In the genomic region with DNA sequence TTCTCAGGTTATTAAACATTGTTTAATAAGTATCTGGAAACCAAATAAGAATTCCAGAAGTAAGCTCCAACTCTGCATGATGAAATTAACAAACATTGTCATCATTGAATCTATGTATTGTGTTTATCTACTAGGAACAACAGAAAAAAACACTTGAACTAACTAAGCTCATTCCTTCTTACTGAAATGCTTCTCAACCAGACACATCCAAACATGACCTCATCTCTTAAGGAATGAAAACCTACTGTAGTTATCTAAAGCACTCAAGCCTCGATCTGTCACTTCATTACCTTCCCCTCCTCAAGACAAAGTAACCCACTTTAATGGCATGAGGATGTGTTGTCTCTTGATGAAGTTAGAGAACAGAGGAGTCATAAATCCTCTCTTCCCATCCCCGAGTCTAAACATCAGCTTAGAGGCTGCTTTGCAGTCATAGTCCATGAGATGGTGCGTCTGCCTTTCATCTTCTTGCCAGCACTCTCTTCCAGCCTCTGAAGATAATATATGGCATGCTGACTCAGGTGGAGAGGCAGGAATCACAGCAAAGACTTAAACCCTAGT, we compare ENCODE assay signal across 11 cellular contexts.
DNase-seq lines count a peak whose midpoint lies in the region; ATAC-seq and TF ChIP-seq lines count a peak whose summit lies in the region.
"Had no signal": no experiment of that assay in that cellular context is flagged by ENCODE, and none has a peak within 500 bp of the region (broad histone marks: within the 10 kb centered on the region; RNA-seq: fewer than 3 reads in every experiment).

No MANE protein-coding gene starts in this region.

- H3K4me3 Mint-ChIP-seq in natural killer cell (no peak overlapping the region), brain (no peak overlapping the region)
- H3K4me3 Mint-ChIP-seq in natural killer cell treated with Interleukin-12 subunit alpha and Interleukin-12 subunit beta and Interleukin-15 and Interleukin-18, amount 100 ng/mL, for 72 hours: no peak overlapping the region

- no peaks in the 10 kb centered on the region for H3K36me3 ChIP-seq in right lobe of liver
- H3K36me3 ChIP-seq: uterus had no signal

- H3K27me3 Mint-ChIP-seq in natural killer cell (ENCODE audit: low read depth in 2 of 2): no peaks in the 10 kb centered on the region
- H3K27me3 Mint-ChIP-seq in natural killer cell treated with Interleukin-12 subunit alpha and Interleukin-12 subunit beta and Interleukin-15 and Interleukin-18, amount 100 ng/mL, for 72 hours: no peaks in the 10 kb centered on the region
- no peaks in the 10 kb centered on the region for H3K27me3 Mint-ChIP-seq in brain

- TF ChIP-seq CTCF in natural killer cell (IDR thresholded peaks at IDR 0.05) (no peak), brain (conservative IDR thresholded peaks at IDR 0.05) (no peak), right lobe of liver (IDR thresholded peaks at IDR 0.05) (no peak)

- H3K9me3 ChIP-seq in right lobe of liver: no peaks in the 10 kb centered on the region
- H3K9me3 ChIP-seq: uterus had no signal

- DNase-seq in natural killer cell: no peak
- DNase-seq in natural killer cell treated with Interleukin-12 subunit alpha and Interleukin-12 subunit beta and Interleukin-15 and Interleukin-18, amount 100 ng/mL, for 72 hours (ENCODE audit: low spot score): no peak
- no peak for DNase-seq in right lobe of liver
- DNase-seq in T-helper 2 cell: no peak
- DNase-seq in NCI-H2081 (lab: John Stamatoyannopoulos, UW): no peak
- DNase-seq: MM.1S, Right ventricle myocardium superior had no signal

- H3K9me3 Mint-ChIP-seq in natural killer cell: no peaks in the 10 kb centered on the region
- no peaks in the 10 kb centered on the region for H3K9me3 Mint-ChIP-seq in natural killer cell treated with Interleukin-12 subunit alpha and Interleukin-12 subunit beta and Interleukin-15 and Interleukin-18, amount 100 ng/mL, for 72 hours
- no peaks in the 10 kb centered on the region for H3K9me3 Mint-ChIP-seq in brain

- H3K27me3 ChIP-seq in right lobe of liver: no peaks in the 10 kb centered on the region
- H3K27me3 ChIP-seq: uterus had no signal

- H3K27ac Mint-ChIP-seq in natural killer cell (peak overlapping the region; percentile 59 to 71), brain (peak overlapping the region in 3 of 5 experiments; percentile 23 to 86 (median 27))
- peak overlapping the region in 1 of 2 donors; percentile 75 for H3K27ac Mint-ChIP-seq in natural killer cell treated with Interleukin-12 subunit alpha and Interleukin-12 subunit beta and Interleukin-15 and Interleukin-18, amount 100 ng/mL, for 72 hours

- H3K36me3 Mint-ChIP-seq in natural killer cell (no peaks in the 10 kb centered on the region), brain (peaks cover 29% of the 10 kb centered on the region)
- H3K36me3 Mint-ChIP-seq in natural killer cell treated with Interleukin-12 subunit alpha and Interleukin-12 subunit beta and Interleukin-15 and Interleukin-18, amount 100 ng/mL, for 72 hours: no peaks in the 10 kb centered on the region

- peak overlapping the region; percentile 12 to 85 (median 30) for H3K27ac ChIP-seq in right lobe of liver

- no peak for TF ChIP-seq POLR2A in right lobe of liver (IDR thresholded peaks at IDR 0.05)

- H3K4me3 ChIP-seq in right lobe of liver: no peak overlapping the region
- H3K4me3 ChIP-seq: uterus had no signal

- H3K4me1 ChIP-seq in right lobe of liver: peaks cover 0 to 84% (median 32%) of the 10 kb centered on the region in 4 donors
- H3K4me1 ChIP-seq: uterus had no signal

- H3K4me1 Mint-ChIP-seq in natural killer cell (peaks cover 72 to 75% of the 10 kb centered on the region in 2 donors), brain (peaks cover 70% of the 10 kb centered on the region)
- H3K4me1 Mint-ChIP-seq in natural killer cell treated with Interleukin-12 subunit alpha and Interleukin-12 subunit beta and Interleukin-15 and Interleukin-18, amount 100 ng/mL, for 72 hours (ENCODE audit: low read depth in 2 of 2): peaks cover 36 to 57% of the 10 kb centered on the region in 2 donors

- ATAC-seq in natural killer cell (no peak), right lobe of liver (no peak), GM18861 (IDR thresholded peaks at IDR 0.05; ENCODE audit: unreplicated experiment) (no peak), HG03432 (IDR thresholded peaks at IDR 0.05; ENCODE audit: unreplicated experiment) (no peak)
- ATAC-seq in natural killer cell treated with Interleukin-12 subunit alpha and Interleukin-12 subunit beta and Interleukin-15 and Interleukin-18, amount 100 ng/mL, for 72 hours: no peak

- intact Hi-C loops in natural killer cell (cut with micrococcal nuclease): no loop called here
- intact Hi-C loops in right lobe of liver (cut with DNase I): no loop called here

- 34% methylated on average over 3 of the region's 3 CpGs for WGBS in right lobe of liver (ENCODE audit: insufficient coverage, low coverage, low lambda C conversion rate, missing lambda C conversion rate)
